Comparison of ENCODE assay signal across 8 cellular contexts in genomic region chr2:113754989-113755689, GRCh38. TPM values are rescaled to one million over a fixed set of nuclear protein-coding genes. Genes with fewer than 3 reads are reported as not detected.
A peak's percentile ranks its signal among the peaks of the same experiment; 100 is the strongest.
DNase-seq lines count a peak whose midpoint lies in the region; ATAC-seq and TF ChIP-seq lines count a peak whose summit lies in the region.

No MANE protein-coding gene starts in this region.

- H3K9ac ChIP-seq in rectal smooth muscle tissue (ENCODE audit: low read length) = no peak overlapping the region

- H3K4me3 ChIP-seq in SJSA1 (peak overlapping the region; percentile 95), fibroblast of the aortic adventitia (ENCODE audit: low read depth, low read length) (peak overlapping the region; percentile 94), rectal smooth muscle tissue (ENCODE audit: low read length) (peak overlapping the region; percentile 94)

- H3K27ac ChIP-seq in SJSA1 (no peak overlapping the region; the same call in 1 of the 2 replicates), rectal smooth muscle tissue (ENCODE audit: low read depth, low read length) (peak overlapping the region; percentile 96)

- no peaks in the 10 kb centered on the region for H3K9me3 ChIP-seq in SJSA1 (replicated peaks)

- H3K4me1 ChIP-seq in SJSA1 (replicated peaks) = peaks cover 15% of the 10 kb centered on the region
- no peaks in the 10 kb centered on the region for H3K4me1 ChIP-seq in rectal smooth muscle tissue (ENCODE audit: control insufficient read depth, insufficient read depth, low read length)

- H3K36me3 ChIP-seq in SJSA1 (peaks cover 29% of the 10 kb centered on the region), rectal smooth muscle tissue (ENCODE audit: control insufficient read depth, insufficient read depth, low read length) (peaks cover 6% of the 10 kb centered on the region)

- H3K27me3 ChIP-seq in SJSA1 (replicated peaks) (no peaks in the 10 kb centered on the region), rectal smooth muscle tissue (ENCODE audit: control insufficient read depth, insufficient read depth, low read length) (no peaks in the 10 kb centered on the region)

- DNase-seq in SIG-M5 treated with dmso at 0.1 percent for 504 hours (lab: John Stamatoyannopoulos, UW; ENCODE audit: unreplicated experiment) (peak; percentile 8), SIG-M5 (lab: John Stamatoyannopoulos, UW) (no peak), SJSA1 (ENCODE audit: low read depth in 1 of 2, low spot score in 2 of 2) (peak in 1 of 2 experiments; percentile 34), fibroblast of the aortic adventitia (ENCODE audit: low read depth) (peak; percentile 33), NCI-H1092 (lab: John Stamatoyannopoulos, UW) (no peak)
- no peak for DNase-seq in activated CD4-positive, alpha-beta T cell treated with anti-CD3 and anti-CD28 coated beads for 1 hour

- no peak for ATAC-seq in HG03521 (IDR thresholded peaks at IDR 0.05; ENCODE audit: unreplicated experiment)

- TF ChIP-seq CTCF in fibroblast of the aortic adventitia (IDR thresholded peaks at IDR 0.05; ENCODE audit: insufficient read depth, low read length) = no peak

RNA-seq across cellular contexts. Expression of gene SLC35F5, which starts 1.3 kb away (rescaled TPM):
- 65.5 and 83.1 TPM in 2 replicates for total RNA-seq in SJSA1 (2014; rRNA removed; shearing (Covaris generic))
- total RNA-seq in fibroblast of the aortic adventitia (ENCODE audit: low replicate concordance) = 164 and 174 TPM in 2 replicates

Comparison
In these comparisons a context has a peak if more than half of its experiments do, and no peak if none do; other contexts are left out.
1. DNase-seq: peak in SIG-M5 treated with dmso at 0.1 percent for 504 hours (single experiment) and fibroblast of the aortic adventitia (single experiment); none in SIG-M5 (single experiment), NCI-H1092 (single experiment) and activated CD4-positive, alpha-beta T cell treated with anti-CD3 and anti-CD28 coated beads for 1 hour (single experiment).
2. Peak in every context shown above with its lines, with median percentiles within 50 percentile points of each other: H3K4me3 ChIP-seq.